In genomic region chr2:32284321-32284720, GRCh38 we compare ENCODE assay signal across 1 cellular context.
TF ChIP-seq lines count a peak whose summit lies in the region.

No MANE protein-coding gene starts in this region.

TF ChIP-seq in HepG2, 621 proteins besides CTCF, POLR2A, EP300 and RAD21 (continued from another document):
- TF ChIP-seq, protein P1, sequence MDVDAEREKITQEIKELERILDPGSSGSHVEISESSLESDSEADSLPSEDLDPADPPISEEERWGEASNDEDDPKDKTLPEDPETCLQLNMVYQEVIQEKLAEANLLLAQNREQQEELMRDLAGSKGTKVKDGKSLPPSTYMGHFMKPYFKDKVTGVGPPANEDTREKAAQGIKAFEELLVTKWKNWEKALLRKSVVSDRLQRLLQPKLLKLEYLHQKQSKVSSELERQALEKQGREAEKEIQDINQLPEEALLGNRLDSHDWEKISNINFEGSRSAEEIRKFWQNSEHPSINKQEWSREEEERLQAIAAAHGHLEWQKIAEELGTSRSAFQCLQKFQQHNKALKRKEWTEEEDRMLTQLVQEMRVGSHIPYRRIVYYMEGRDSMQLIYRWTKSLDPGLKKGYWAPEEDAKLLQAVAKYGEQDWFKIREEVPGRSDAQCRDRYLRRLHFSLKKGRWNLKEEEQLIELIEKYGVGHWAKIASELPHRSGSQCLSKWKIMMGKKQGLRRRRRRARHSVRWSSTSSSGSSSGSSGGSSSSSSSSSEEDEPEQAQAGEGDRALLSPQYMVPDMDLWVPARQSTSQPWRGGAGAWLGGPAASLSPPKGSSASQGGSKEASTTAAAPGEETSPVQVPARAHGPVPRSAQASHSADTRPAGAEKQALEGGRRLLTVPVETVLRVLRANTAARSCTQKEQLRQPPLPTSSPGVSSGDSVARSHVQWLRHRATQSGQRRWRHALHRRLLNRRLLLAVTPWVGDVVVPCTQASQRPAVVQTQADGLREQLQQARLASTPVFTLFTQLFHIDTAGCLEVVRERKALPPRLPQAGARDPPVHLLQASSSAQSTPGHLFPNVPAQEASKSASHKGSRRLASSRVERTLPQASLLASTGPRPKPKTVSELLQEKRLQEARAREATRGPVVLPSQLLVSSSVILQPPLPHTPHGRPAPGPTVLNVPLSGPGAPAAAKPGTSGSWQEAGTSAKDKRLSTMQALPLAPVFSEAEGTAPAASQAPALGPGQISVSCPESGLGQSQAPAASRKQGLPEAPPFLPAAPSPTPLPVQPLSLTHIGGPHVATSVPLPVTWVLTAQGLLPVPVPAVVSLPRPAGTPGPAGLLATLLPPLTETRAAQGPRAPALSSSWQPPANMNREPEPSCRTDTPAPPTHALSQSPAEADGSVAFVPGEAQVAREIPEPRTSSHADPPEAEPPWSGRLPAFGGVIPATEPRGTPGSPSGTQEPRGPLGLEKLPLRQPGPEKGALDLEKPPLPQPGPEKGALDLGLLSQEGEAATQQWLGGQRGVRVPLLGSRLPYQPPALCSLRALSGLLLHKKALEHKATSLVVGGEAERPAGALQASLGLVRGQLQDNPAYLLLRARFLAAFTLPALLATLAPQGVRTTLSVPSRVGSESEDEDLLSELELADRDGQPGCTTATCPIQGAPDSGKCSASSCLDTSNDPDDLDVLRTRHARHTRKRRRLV (CRISPR knock-in tag; IDR thresholded peaks at IDR 0.05): no peak
- no peak for TF ChIP-seq MLLT10 (CRISPR knock-in tag; IDR thresholded peaks at IDR 0.05)
- TF ChIP-seq, protein P2, sequence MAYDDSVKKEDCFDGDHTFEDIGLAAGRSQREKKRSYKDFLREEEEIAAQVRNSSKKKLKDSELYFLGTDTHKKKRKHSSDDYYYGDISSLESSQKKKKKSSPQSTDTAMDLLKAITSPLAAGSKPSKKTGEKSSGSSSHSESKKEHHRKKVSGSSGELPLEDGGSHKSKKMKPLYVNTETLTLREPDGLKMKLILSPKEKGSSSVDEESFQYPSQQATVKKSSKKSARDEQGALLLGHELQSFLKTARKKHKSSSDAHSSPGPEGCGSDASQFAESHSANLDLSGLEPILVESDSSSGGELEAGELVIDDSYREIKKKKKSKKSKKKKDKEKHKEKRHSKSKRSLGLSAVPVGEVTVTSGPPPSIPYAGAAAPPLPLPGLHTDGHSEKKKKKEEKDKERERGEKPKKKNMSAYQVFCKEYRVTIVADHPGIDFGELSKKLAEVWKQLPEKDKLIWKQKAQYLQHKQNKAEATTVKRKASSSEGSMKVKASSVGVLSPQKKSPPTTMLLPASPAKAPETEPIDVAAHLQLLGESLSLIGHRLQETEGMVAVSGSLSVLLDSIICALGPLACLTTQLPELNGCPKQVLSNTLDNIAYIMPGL (CRISPR knock-in tag; IDR thresholded peaks at IDR 0.05; ENCODE audit: borderline replicate concordance in 1 of 2, low read depth in 1 of 2): no peak
- TF ChIP-seq SRF (IDR thresholded peaks at IDR 0.05; ENCODE audit: low read depth, low read length): no peak
- no peak for TF ChIP-seq MTA1 (CRISPR knock-in tag; IDR thresholded peaks at IDR 0.05; ENCODE audit: borderline replicate concordance)
- no peak for TF ChIP-seq ZNF337 (CRISPR knock-in tag; IDR thresholded peaks at IDR 0.05; ENCODE audit: borderline replicate concordance, low read depth)
- TF ChIP-seq SKI (IDR thresholded peaks at IDR 0.05; ENCODE audit: partially characterized antibody): no peak
- TF ChIP-seq ZBED4 (CRISPR knock-in tag; IDR thresholded peaks at IDR 0.05; ENCODE audit: borderline replicate concordance): no peak
- no peak for TF ChIP-seq EZH2 (conservative IDR thresholded peaks at IDR 0.05; ENCODE audit: low read depth, low read length)
- no peak for TF ChIP-seq KDM6A (CRISPR knock-in tag; IDR thresholded peaks at IDR 0.05; ENCODE audit: low read depth)
- TF ChIP-seq ZNF567 (CRISPR knock-in tag; IDR thresholded peaks at IDR 0.05; ENCODE audit: borderline replicate concordance): no peak
- no peak for TF ChIP-seq ZNF30 (CRISPR knock-in tag; IDR thresholded peaks at IDR 0.05)
- TF ChIP-seq MBD4 (IDR thresholded peaks at IDR 0.05; ENCODE audit: borderline replicate concordance, low read length): no peak
- TF ChIP-seq MTERF4 (CRISPR knock-in tag; IDR thresholded peaks at IDR 0.05): no peak
- TF ChIP-seq ZNF720 (CRISPR knock-in tag; IDR thresholded peaks at IDR 0.05): no peak
- no peak for TF ChIP-seq ZSCAN20 (CRISPR knock-in tag; IDR thresholded peaks at IDR 0.05; ENCODE audit: borderline replicate concordance)
- TF ChIP-seq PAXIP1 (CRISPR knock-in tag; conservative IDR thresholded peaks at IDR 0.05): no peak
- no peak for TF ChIP-seq UBTF (CRISPR knock-in tag; IDR thresholded peaks at IDR 0.05)
TF ChIP-seq in HepG2: peak in this region for 0.
